In the genomic region with DNA sequence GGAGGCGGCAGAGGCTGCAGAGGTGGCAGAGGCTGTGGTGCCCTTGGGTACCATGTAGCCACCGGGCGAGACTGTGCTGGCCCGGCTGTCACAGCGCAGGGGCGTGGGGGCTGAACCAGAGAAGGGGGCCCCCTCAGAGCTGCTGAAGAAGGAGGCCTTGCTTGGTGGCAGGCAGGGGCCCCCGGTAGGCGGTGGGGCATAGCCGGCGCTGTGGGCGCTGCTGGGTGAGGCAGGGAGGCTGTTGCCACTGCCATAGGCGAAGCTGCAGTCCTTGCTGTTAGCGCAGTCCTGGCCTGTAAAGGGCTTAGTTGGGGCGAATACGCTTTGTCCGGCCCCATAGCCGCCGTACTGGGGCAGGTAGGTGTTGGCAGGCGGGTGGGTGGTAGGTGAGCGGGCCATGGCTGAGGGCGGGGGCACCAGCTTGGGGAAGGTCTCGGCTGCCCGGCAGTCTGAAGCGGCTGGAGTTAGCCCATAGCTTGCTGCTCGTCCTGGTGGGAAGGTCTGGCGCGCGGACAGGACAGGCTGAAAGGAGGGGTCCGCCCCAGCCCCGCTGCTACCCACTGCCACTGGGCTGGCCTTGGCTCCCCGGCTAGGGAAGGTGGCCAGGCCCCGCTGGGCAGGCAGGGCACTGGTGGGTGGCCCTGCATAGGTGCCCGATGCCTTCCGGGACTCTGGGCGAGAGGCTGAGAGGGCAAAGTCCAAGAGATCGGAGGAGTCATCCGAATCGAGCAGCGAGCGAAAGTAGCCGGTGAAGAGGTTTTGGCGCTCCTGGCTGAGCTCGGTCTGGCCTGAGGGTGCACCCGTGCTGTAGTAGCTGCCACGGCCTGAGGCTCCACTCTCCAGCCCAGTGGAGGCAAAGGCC, we compare ENCODE assay signal across 23 cellular contexts. TPM values are rescaled to one million over a fixed set of nuclear protein-coding genes. Genes with fewer than 3 reads are reported as not detected.
DNase-seq lines count a peak whose midpoint lies in the region; TF ChIP-seq lines count a peak whose summit lies in the region.
"Had no signal": no experiment of that assay in that cellular context is flagged by ENCODE, and none has a peak within 500 bp of the region (broad histone marks: within the 10 kb centered on the region; RNA-seq: fewer than 3 reads in every experiment).

No MANE protein-coding gene starts in this region.

- H3K79me1 ChIP-seq in trophoblast cell (ENCODE audit: low read length), result peaks cover 5% of the 10 kb centered on the region

- H3K27ac ChIP-seq in HEK293 (ENCODE audit: extremely low read depth, low read depth, low read length) (no peak overlapping the region), trophoblast cell (ENCODE audit: low read depth, low read length) (no peak overlapping the region), OCI-LY7 (ENCODE audit: low read depth, low read length, poor library complexity, severe bottlenecking) (no peak overlapping the region)
- H3K27ac ChIP-seq: colonic mucosa, parathyroid adenoma had no signal

- H3K4ac ChIP-seq in trophoblast cell (ENCODE audit: low read depth, low read length), result no peak overlapping the region

- no peak overlapping the region for H2BK120ac ChIP-seq in trophoblast cell (ENCODE audit: insufficient read depth, low read length, poor library complexity)

- H3K79me2 ChIP-seq in trophoblast cell (ENCODE audit: control insufficient read depth, insufficient read depth, low read length, poor library complexity) (peaks cover 1% of the 10 kb centered on the region), OCI-LY7 (ENCODE audit: insufficient read depth, low read depth, low read length) (no peaks in the 10 kb centered on the region)
- H3K79me2 ChIP-seq: parathyroid adenoma had no signal

- H4K20me1 ChIP-seq in OCI-LY7 (ENCODE audit: insufficient read depth, low read length), result no peaks in the 10 kb centered on the region

- intact Hi-C loops in OCI-LY7 (cut with micrococcal nuclease; ENCODE audit: unreplicated experiment), result no loop called here

- H4K8ac ChIP-seq in trophoblast cell (ENCODE audit: low read depth, low read length), result no peak overlapping the region

- H3K18ac ChIP-seq in trophoblast cell (ENCODE audit: low read length), result peak overlapping the region; percentile 21

- peak; percentile 25 for DNase-seq in D341Med (ENCODE audit: low spot score)
- peak; percentile 53 for DNase-seq in kidney tubule cell (ENCODE audit: low spot score)
- no peak for DNase-seq in trophoblast cell
- DNase-seq in activated gamma-delta T cell treated with Interleukin-2 at 50 U/mL for 16 hours, result no peak
- DNase-seq in activated naive CD4-positive, alpha-beta T cell treated with Interleukin-2 at 50 U/mL for 16 hours, result no peak
- no peak for DNase-seq in OCI-LY7 (ENCODE audit: low spot score)
- DNase-seq: activated CD8-positive, alpha-beta T cell treated with anti-CD3 and anti-CD28 coated beads, Interleukin-2, amount 10 ng/mL, durations not matched to agents 7 days and 5 days; anterior cingulate cortex; colonic mucosa; COR-L47; DMS79; effector memory CD8-positive, alpha-beta T cell; GDM1; islet precursor cell; Kasumi-1; NCI-H1417 treated with DMSO at 0.1 percent for 48 hours; NCI-H2029 treated with DMSO at 0.1 percent for 48 hours; NCI-H526; SHP77; spleen had no signal

- CTCF ChIA-PET in HEK293 (lab: Yijun Ruan, JAX) (interaction anchor here (0.7 to 1.1 kb wide), 2 partner anchors 8 to 59 kb away, joined by 3 to 4 read pairs; no protein-coding TSS in a partner anchor), OCI-LY7 (lab: Charles Lee; ENCODE audit: unreplicated experiment) (no interaction called here)

- H2AFZ ChIP-seq in trophoblast cell (ENCODE audit: insufficient read depth, low read length, poor library complexity) (no peak overlapping the region), OCI-LY7 (ENCODE audit: low read length) (no peak overlapping the region)
- H2AFZ ChIP-seq: parathyroid adenoma had no signal

- H2BK5ac ChIP-seq in trophoblast cell (ENCODE audit: low read depth, low read length, poor library complexity), result no peak overlapping the region

- no peak overlapping the region for H2AK5ac ChIP-seq in trophoblast cell (ENCODE audit: low read length)

- TF ChIP-seq CTCF in HEK293 (tag by site-specific recombination; IDR thresholded peaks at IDR 0.05) (no peak), OCI-LY7 (conservative IDR thresholded peaks at IDR 0.05; ENCODE audit: low read length) (no peak)

- no peak overlapping the region for H3K4me3 ChIP-seq in HEK293 (ENCODE audit: low read depth, low read length)
- no peak overlapping the region for H3K4me3 ChIP-seq in trophoblast cell (ENCODE audit: low read depth, low read length)
- no peak overlapping the region for H3K4me3 ChIP-seq in OCI-LY7 (ENCODE audit: low read depth, low read length, poor library complexity, severe bottlenecking)
- H3K4me3 ChIP-seq: colonic mucosa, spleen, tibial nerve had no signal

- H3K36me3 ChIP-seq in HEK293 (ENCODE audit: control insufficient read depth in 2 of 2, insufficient read depth in 1 of 2, low read length in 2 of 2), result peaks cover 0 to 77% of the 10 kb centered on the region in 2 experiments; a peak in 2 of 3 replicates
- peaks cover 82 to 89% of the 10 kb centered on the region in 2 experiments for H3K36me3 ChIP-seq in trophoblast cell (ENCODE audit: control insufficient read depth in 1 of 2, insufficient read depth in 2 of 2, low read length in 2 of 2)
- H3K36me3 ChIP-seq in OCI-LY7 (ENCODE audit: insufficient read depth, low read length), result peaks cover 6% of the 10 kb centered on the region; the same call in 1 of the 2 replicates

- H3K14ac ChIP-seq in trophoblast cell (ENCODE audit: low read length), result no peak overlapping the region

- H4K12ac ChIP-seq in trophoblast cell (ENCODE audit: low read depth, low read length), result no peak overlapping the region

- H3K4me2 ChIP-seq in trophoblast cell (ENCODE audit: low read length) (no peak overlapping the region), OCI-LY7 (ENCODE audit: low read length) (no peak overlapping the region)

- POLR2A ChIA-PET in HEK293 (lab: Yijun Ruan, JAX), result interaction anchor here (0.6 kb wide), 1 partner anchor 539 kb away, joined by 3 read pairs; no protein-coding TSS in a partner anchor
- POLR2A ChIA-PET in OCI-LY7 (lab: Charles Lee), result no interaction called here

- no TSS peak for BruUV-seq in OCI-LY7 (replicated peaks; lab: Mats Ljungman, UMichigan)

- H3K23ac ChIP-seq in trophoblast cell (ENCODE audit: low read length), result no peak overlapping the region

- H3K9me3 ChIP-seq in HEK293 (ENCODE audit: control insufficient read depth, insufficient read depth, low read depth, low read length) (no peaks in the 10 kb centered on the region), trophoblast cell (ENCODE audit: insufficient read depth, low read depth, low read length) (peaks cover 2% of the 10 kb centered on the region), OCI-LY7 (ENCODE audit: low read length) (no peaks in the 10 kb centered on the region)
- H3K9me3 ChIP-seq: colonic mucosa, spleen, tibial nerve had no signal

- no CpG with 5 or more reads among the region's 45 CpGs for WGBS in trophoblast cell (ENCODE audit: extremely low coverage, insufficient coverage, insufficient read length)

- no peak overlapping the region for H3K9ac ChIP-seq in trophoblast cell (ENCODE audit: low read length)
- H3K9ac ChIP-seq: parathyroid adenoma had no signal

- H3K4me1 ChIP-seq in HEK293 (ENCODE audit: control insufficient read depth, insufficient read depth, low read length) (no peaks in the 10 kb centered on the region), trophoblast cell (ENCODE audit: control insufficient read depth in 1 of 2, insufficient read depth in 2 of 2, low read length in 2 of 2) (peaks cover 8 to 9% of the 10 kb centered on the region in 2 experiments), OCI-LY7 (ENCODE audit: insufficient read depth, low read length, poor library complexity, severe bottlenecking) (no peaks in the 10 kb centered on the region)
- H3K4me1 ChIP-seq: colonic mucosa, parathyroid adenoma had no signal

- no peaks in the 10 kb centered on the region for H3K9me2 ChIP-seq in OCI-LY7 (ENCODE audit: insufficient read depth, low read length)

- no peaks in the 10 kb centered on the region for H3K27me3 ChIP-seq in trophoblast cell (ENCODE audit: insufficient read depth, low read length)
- H3K27me3 ChIP-seq: colonic mucosa, spleen, tibial nerve had no signal

- H4K91ac ChIP-seq in trophoblast cell (ENCODE audit: low read depth, low read length), result no peak overlapping the region

- no peak overlapping the region for H2BK12ac ChIP-seq in trophoblast cell (ENCODE audit: low read length)

TF ChIP-seq in HEK293, 187 proteins besides CTCF, POLR2A, EP300 and RAD21:
- TF ChIP-seq ZFHX2 (tag by site-specific recombination; conservative IDR thresholded peaks at IDR 0.05) (peak; percentile 36; the same call in 1 of the 2 replicates), ZNF585B (tag by site-specific recombination; IDR thresholded peaks at IDR 0.05) (no peak), EGR2 (tag by site-specific recombination; IDR thresholded peaks at IDR 0.05; ENCODE audit: low read depth) (0 out of 2 replicates have a peak, but pooled peaks have one; percentile 34)
- TF ChIP-seq, protein P1, sequence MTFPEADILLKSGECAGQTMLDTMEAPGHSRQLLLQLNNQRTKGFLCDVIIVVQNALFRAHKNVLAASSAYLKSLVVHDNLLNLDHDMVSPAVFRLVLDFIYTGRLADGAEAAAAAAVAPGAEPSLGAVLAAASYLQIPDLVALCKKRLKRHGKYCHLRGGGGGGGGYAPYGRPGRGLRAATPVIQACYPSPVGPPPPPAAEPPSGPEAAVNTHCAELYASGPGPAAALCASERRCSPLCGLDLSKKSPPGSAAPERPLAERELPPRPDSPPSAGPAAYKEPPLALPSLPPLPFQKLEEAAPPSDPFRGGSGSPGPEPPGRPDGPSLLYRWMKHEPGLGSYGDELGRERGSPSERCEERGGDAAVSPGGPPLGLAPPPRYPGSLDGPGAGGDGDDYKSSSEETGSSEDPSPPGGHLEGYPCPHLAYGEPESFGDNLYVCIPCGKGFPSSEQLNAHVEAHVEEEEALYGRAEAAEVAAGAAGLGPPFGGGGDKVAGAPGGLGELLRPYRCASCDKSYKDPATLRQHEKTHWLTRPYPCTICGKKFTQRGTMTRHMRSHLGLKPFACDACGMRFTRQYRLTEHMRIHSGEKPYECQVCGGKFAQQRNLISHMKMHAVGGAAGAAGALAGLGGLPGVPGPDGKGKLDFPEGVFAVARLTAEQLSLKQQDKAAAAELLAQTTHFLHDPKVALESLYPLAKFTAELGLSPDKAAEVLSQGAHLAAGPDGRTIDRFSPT (tag by site-specific recombination; IDR thresholded peaks at IDR 0.05), result 0 out of 2 replicates have a peak, but pooled peaks have one; percentile 21

RNA-seq across cellular contexts. Expression of a gene that starts 54.9 kb away (rescaled TPM):
- 37.4 and 37.5 TPM in 2 replicates for polyA plus RNA-seq in trophoblast cell (2013)
- 5.5 and 6.5 TPM in 2 replicates for total RNA-seq in OCI-LY7 (2014; rRNA removed; shearing (Covaris generic))
- total RNA-seq in OCI-LY7 (2022), result 8.4 and 13.8 TPM in 2 replicates

RNA-seq across cellular contexts. Expression of a gene that starts 59.1 kb away (rescaled TPM):
- polyA plus RNA-seq in trophoblast cell (2013), result 54.5 and 57.3 TPM in 2 replicates
- 25.1 and 26.9 TPM in 2 replicates for total RNA-seq in OCI-LY7 (2014; rRNA removed; shearing (Covaris generic))
- 106 and 110 TPM in 2 replicates for total RNA-seq in OCI-LY7 (2022)

Comparison
In these comparisons a context has a peak if more than half of its experiments do, and no peak if none do; other contexts are left out.
1. DNase-seq: peak in D341Med (single experiment) and kidney tubule cell (single experiment); none in trophoblast cell (0 of 2), activated gamma-delta T cell treated with Interleukin-2 at 50 U/mL for 16 hours (single experiment), activated naive CD4-positive, alpha-beta T cell treated with Interleukin-2 at 50 U/mL for 16 hours (single experiment) and OCI-LY7 (single experiment).